1 cellular context compared by ENCODE assay signal in the genomic region with DNA sequence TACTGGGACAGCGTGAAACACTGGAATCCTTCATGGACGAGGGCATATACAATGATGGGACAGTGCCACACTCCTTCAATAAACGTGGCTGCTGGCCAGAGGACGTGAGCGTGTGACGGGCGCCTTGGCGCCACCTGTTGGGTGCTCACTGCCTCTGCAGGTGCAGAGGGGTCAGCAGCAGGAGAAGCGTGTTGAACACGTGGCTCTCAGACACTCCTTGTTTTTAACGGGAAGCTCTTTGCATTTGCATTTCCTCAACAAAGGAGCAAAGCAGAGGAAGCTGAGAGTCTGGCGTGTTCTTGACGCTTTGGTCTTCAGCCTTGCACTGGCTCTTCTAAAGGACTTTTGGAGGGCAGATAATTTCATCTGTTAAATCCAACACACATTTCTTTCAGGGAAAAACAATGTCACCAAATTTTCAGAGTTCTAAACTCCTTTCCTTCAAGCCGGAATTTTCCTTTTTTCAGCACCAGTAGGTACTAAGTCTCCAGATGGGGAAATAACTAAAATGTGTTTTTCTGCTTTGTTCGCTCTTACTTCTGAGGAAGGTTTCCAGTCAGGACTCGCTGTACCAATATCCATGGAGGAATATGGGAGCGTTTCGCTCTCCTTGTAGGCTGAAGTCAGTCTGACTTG.
TF ChIP-seq lines count a peak whose summit lies in the region.

No MANE protein-coding gene starts in this region.

TF ChIP-seq in WTC11, 78 proteins besides CTCF, POLR2A, EP300 and RAD21 (continued from another document):
- TF ChIP-seq, protein P1, sequence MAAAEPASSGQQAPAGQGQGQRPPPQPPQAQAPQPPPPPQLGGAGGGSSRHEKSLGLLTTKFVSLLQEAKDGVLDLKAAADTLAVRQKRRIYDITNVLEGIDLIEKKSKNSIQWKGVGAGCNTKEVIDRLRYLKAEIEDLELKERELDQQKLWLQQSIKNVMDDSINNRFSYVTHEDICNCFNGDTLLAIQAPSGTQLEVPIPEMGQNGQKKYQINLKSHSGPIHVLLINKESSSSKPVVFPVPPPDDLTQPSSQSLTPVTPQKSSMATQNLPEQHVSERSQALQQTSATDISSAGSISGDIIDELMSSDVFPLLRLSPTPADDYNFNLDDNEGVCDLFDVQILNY (CRISPR knock-in tag; IDR thresholded peaks at IDR 0.05): peak; percentile 81; the same call in 1 of the 2 replicates
- TF ChIP-seq ZNF232 (CRISPR knock-in tag; IDR thresholded peaks at IDR 0.05): peak; percentile 96
- TF ChIP-seq GRHL2 (CRISPR knock-in tag; IDR thresholded peaks at IDR 0.05; ENCODE audit: insufficient replicate concordance, severe bottlenecking): no peak
- TF ChIP-seq FOXK1 (CRISPR knock-in tag; IDR thresholded peaks at IDR 0.05): peak; percentile 98
- TF ChIP-seq FOXP1 (CRISPR knock-in tag; IDR thresholded peaks at IDR 0.05; ENCODE audit: borderline replicate concordance): peak; percentile 97
- 0 out of 2 replicates have a peak, but pooled peaks have one; percentile 45 for TF ChIP-seq TCF7 (CRISPR knock-in tag; IDR thresholded peaks at IDR 0.05; ENCODE audit: low read depth)
- TF ChIP-seq CREM (CRISPR knock-in tag; IDR thresholded peaks at IDR 0.05): 0 out of 2 replicates have a peak, but pooled peaks have one; percentile 83
- TF ChIP-seq ATF1 (CRISPR knock-in tag; IDR thresholded peaks at IDR 0.05): no peak
- no peak for TF ChIP-seq ZNF138 (CRISPR knock-in tag; conservative IDR thresholded peaks at IDR 0.05)
- TF ChIP-seq, protein P2, sequence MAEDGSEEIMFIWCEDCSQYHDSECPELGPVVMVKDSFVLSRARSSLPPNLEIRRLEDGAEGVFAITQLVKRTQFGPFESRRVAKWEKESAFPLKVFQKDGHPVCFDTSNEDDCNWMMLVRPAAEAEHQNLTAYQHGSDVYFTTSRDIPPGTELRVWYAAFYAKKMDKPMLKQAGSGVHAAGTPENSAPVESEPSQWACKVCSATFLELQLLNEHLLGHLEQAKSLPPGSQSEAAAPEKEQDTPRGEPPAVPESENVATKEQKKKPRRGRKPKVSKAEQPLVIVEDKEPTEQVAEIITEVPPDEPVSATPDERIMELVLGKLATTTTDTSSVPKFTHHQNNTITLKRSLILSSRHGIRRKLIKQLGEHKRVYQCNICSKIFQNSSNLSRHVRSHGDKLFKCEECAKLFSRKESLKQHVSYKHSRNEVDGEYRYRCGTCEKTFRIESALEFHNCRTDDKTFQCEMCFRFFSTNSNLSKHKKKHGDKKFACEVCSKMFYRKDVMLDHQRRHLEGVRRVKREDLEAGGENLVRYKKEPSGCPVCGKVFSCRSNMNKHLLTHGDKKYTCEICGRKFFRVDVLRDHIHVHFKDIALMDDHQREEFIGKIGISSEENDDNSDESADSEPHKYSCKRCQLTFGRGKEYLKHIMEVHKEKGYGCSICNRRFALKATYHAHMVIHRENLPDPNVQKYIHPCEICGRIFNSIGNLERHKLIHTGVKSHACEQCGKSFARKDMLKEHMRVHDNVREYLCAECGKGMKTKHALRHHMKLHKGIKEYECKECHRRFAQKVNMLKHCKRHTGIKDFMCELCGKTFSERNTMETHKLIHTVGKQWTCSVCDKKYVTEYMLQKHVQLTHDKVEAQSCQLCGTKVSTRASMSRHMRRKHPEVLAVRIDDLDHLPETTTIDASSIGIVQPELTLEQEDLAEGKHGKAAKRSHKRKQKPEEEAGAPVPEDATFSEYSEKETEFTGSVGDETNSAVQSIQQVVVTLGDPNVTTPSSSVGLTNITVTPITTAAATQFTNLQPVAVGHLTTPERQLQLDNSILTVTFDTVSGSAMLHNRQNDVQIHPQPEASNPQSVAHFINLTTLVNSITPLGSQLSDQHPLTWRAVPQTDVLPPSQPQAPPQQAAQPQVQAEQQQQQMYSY (CRISPR knock-in tag; IDR thresholded peaks at IDR 0.05): peak; percentile 59
- no peak for TF ChIP-seq EMX1 (CRISPR knock-in tag; IDR thresholded peaks at IDR 0.05)
- TF ChIP-seq NR3C1 (CRISPR knock-in tag; conservative IDR thresholded peaks at IDR 0.05; ENCODE audit: low read depth): no peak
- TF ChIP-seq TEAD4 (CRISPR knock-in tag; IDR thresholded peaks at IDR 0.05): peak; percentile 95
- TF ChIP-seq IRF2 (CRISPR knock-in tag; IDR thresholded peaks at IDR 0.05; ENCODE audit: borderline replicate concordance, low read depth): peak; percentile 76; the same call in 1 of the 2 replicates
